7 cellular contexts compared by ENCODE assay signal in the genomic region with DNA sequence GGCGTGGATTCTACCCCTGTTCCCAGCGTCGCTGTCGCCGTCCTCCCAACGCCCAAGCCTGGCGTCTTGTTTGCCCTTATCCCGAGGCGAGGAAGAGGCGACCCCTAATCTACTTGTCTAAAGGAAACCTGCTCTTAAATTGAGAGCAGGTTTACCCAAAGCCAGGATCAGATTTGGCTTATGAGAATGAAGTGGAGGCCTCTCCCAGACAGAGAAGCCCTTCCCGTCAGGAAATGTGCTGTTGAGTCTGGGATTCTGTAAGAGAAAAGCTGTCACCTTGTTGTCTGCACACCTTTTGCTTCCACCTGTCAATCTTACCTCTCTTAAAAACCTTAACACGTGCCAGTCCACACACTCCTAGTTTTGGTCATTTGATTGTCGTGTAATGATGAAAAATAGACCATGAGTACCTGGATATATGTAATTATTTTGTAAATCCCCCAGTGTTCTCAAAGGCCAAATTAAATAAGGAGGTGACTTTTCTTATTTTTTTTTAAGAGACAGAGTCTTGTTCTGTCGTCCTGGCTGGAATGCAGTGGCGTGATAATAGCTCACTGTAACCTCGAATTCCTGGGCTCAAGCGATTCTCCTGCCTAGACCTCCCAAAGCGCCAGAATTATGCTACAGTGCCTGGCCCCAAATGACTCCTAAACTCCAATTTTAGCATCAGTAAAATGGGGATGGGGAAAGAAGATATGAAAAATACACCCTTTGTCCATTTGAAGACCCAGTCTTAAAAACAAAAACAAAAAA. TPM values are rescaled to one million over a fixed set of nuclear protein-coding genes. Genes with fewer than 3 reads are reported as not detected.
DNase-seq lines count a peak whose midpoint lies in the region; ATAC-seq and TF ChIP-seq lines count a peak whose summit lies in the region.

No MANE protein-coding gene starts in this region.

- H2AFZ ChIP-seq in H9 (ENCODE audit: low read length) = no peak overlapping the region
- H2AFZ ChIP-seq in SU-DHL-6 (ENCODE audit: low read depth, low read length, severe bottlenecking) = peak overlapping the region; percentile 28

- peak overlapping the region; percentile 62 to 100 (median 100); a peak in 6 of 7 replicates for H3K27ac Mint-ChIP-seq in H9

- H3K9me3 Mint-ChIP-seq in H9 = no peaks in the 10 kb centered on the region; a peak in 1 of 5 replicates

- H3K79me2 ChIP-seq in H9 (ENCODE audit: insufficient read depth, low read length) (peaks cover 29% of the 10 kb centered on the region; the same call in 1 of the 2 replicates), SU-DHL-6 (ENCODE audit: insufficient read depth, low read length) (peaks cover 93% of the 10 kb centered on the region)

- no peak overlapping the region for H3T11ph ChIP-seq in H9 (ENCODE audit: low read length)

- H3K14ac ChIP-seq in H9 (ENCODE audit: insufficient read depth, low read length) = peak overlapping the region; percentile 48; the same call in 1 of the 2 replicates

- H3K9me3 ChIP-seq in H9 (ENCODE audit: control insufficient read depth, low read depth, low read length) = no peaks in the 10 kb centered on the region
- no peaks in the 10 kb centered on the region for H3K9me3 ChIP-seq in SU-DHL-6 (ENCODE audit: insufficient read depth, low read length)
- H3K9me3 ChIP-seq in skeletal muscle satellite cell (replicated peaks; ENCODE audit: low read length) = no peaks in the 10 kb centered on the region

- no peak overlapping the region for H2BK5ac ChIP-seq in H9 (ENCODE audit: insufficient read length, low read length)

- H2BK12ac ChIP-seq in H9 (ENCODE audit: insufficient read length, low read depth, low read length) = no peak overlapping the region

- H3K4me3 ChIP-seq in SU-DHL-6 (ENCODE audit: insufficient read depth, low read length, poor library complexity, severe bottlenecking) = peak overlapping the region; percentile 90
- H3K4me3 ChIP-seq in foreskin fibroblast (ENCODE audit: low read depth in 1 of 2, low read length in 2 of 2) = peak overlapping the region; percentile 87 to 89
- peak overlapping the region; percentile 98 for H3K4me3 ChIP-seq in skeletal muscle satellite cell (ENCODE audit: low read length)

- H3K4me2 ChIP-seq in H9 (ENCODE audit: insufficient read depth, insufficient read length, low read length) = peak overlapping the region; percentile 98
- peak overlapping the region; percentile 96 for H3K4me2 ChIP-seq in SU-DHL-6 (ENCODE audit: low read depth, low read length, poor library complexity, severe bottlenecking)
- peak overlapping the region; percentile 80 for H3K4me2 ChIP-seq in skeletal muscle satellite cell (ENCODE audit: low read length)

- H4K20me1 ChIP-seq in H9 (ENCODE audit: control insufficient read depth, insufficient read depth, insufficient read length) (no peaks in the 10 kb centered on the region), SU-DHL-6 (ENCODE audit: low read depth, low read length) (no peaks in the 10 kb centered on the region)

- H3K79me1 ChIP-seq in H9 (ENCODE audit: insufficient read depth, low read depth, low read length, poor library complexity, severe bottlenecking) = peaks cover 5% of the 10 kb centered on the region

- H3K36me3 ChIP-seq in SU-DHL-6 (ENCODE audit: low read length) = peaks cover 21% of the 10 kb centered on the region
- H3K36me3 ChIP-seq in skeletal muscle satellite cell (ENCODE audit: insufficient read depth, low read length) = peaks cover 17% of the 10 kb centered on the region

- H4K91ac ChIP-seq in H9 (ENCODE audit: insufficient read length, low read depth, low read length) = no peak overlapping the region

- H3K27me3 ChIP-seq in H9 (ENCODE audit: insufficient read depth, low read length) = no peaks in the 10 kb centered on the region
- no peaks in the 10 kb centered on the region for H3K27me3 ChIP-seq in SU-DHL-6 (ENCODE audit: low read length)
- no peaks in the 10 kb centered on the region for H3K27me3 ChIP-seq in skeletal muscle satellite cell (ENCODE audit: control insufficient read depth, insufficient read depth, low read length)

- H2BK120ac ChIP-seq in H9 (ENCODE audit: low read depth, low read length, poor library complexity, severe bottlenecking) = no peak overlapping the region

- peak overlapping the region; percentile 31 for H3K27ac ChIP-seq in H9 (ENCODE audit: insufficient read length, low read depth, low read length)
- peak overlapping the region; percentile 7; the same call in 1 of the 2 replicates for H3K27ac ChIP-seq in SU-DHL-6 (ENCODE audit: low read depth, low read length)

- H3K4me3 Mint-ChIP-seq in H9 = peak overlapping the region; percentile 93 to 98

- no peak overlapping the region for H2BK20ac ChIP-seq in H9 (ENCODE audit: low read depth, low read length, poor library complexity, severe bottlenecking)

- no peaks in the 10 kb centered on the region for H3K9me2 ChIP-seq in SU-DHL-6 (replicated peaks; ENCODE audit: insufficient read depth, low read length)

- H4K5ac ChIP-seq in H9 (ENCODE audit: insufficient read length, low read depth, low read length) = peak overlapping the region; percentile 81

- no peak overlapping the region for H2BK15ac ChIP-seq in H9 (ENCODE audit: low read depth, low read length)

- no peak for DNase-seq in H9
- no peak for DNase-seq in foreskin fibroblast
- DNase-seq in stimulated activated naive CD4-positive, alpha-beta T cell (lab: John Stamatoyannopoulos, UW) = no peak
- no peak for DNase-seq in stimulated activated CD4-positive, alpha-beta T cell treated with anti-CD3 and anti-CD28 coated beads, Interleukin-4, amount 100 ng/mL, for 24 hours

- WGBS in H9 (ENCODE audit: extremely low coverage, insufficient read length, low lambda C conversion rate) = no CpG with 5 or more reads among the region's 18 CpGs

- no peak overlapping the region for H4K8ac ChIP-seq in H9 (replicated peaks; ENCODE audit: insufficient read length, low read depth, low read length)

- peaks cover 26 to 35% of the 10 kb centered on the region in 2 experiments for H3K4me1 Mint-ChIP-seq in H9

- H3K4me1 ChIP-seq in H9 (ENCODE audit: insufficient read depth, low read length) (no peaks in the 10 kb centered on the region; the same call in 1 of the 2 replicates), skeletal muscle satellite cell (ENCODE audit: control insufficient read depth, insufficient read depth, low read length) (peaks cover 43% of the 10 kb centered on the region)

- no peak overlapping the region for H3K23ac ChIP-seq in H9 (ENCODE audit: insufficient read length, low read depth, low read length)

- H3K56ac ChIP-seq in H9 (ENCODE audit: insufficient read length, low read depth, low read length) = no peak overlapping the region

- peak overlapping the region; percentile 35 for H3K18ac ChIP-seq in H9 (ENCODE audit: insufficient read length, low read depth, low read length)

- peaks cover 0 to 29% (median 21%) of the 10 kb centered on the region in 3 experiments; a peak in 6 of 7 replicates for H3K36me3 Mint-ChIP-seq in H9 (ENCODE audit: insufficient read depth in 1 of 3, low read depth in 3 of 3)

- H3K9ac ChIP-seq in H9 (ENCODE audit: extremely low read depth, insufficient read length, low read length) (peak overlapping the region; percentile 95), SU-DHL-6 (ENCODE audit: low read length) (peak overlapping the region; percentile 79), skeletal muscle satellite cell (ENCODE audit: low read depth, low read length) (peak overlapping the region; percentile 97)

- no peak for TF ChIP-seq CTCF in H9 (conservative IDR thresholded peaks at IDR 0.05)
- TF ChIP-seq CTCF in SU-DHL-6 (IDR thresholded peaks at IDR 0.05; ENCODE audit: insufficient read depth, low read length, poor library complexity, severe bottlenecking) = no peak
- no peak for TF ChIP-seq CTCF in foreskin fibroblast (IDR thresholded peaks at IDR 0.05; ENCODE audit: low read depth, low read length)

- no peak for ATAC-seq in HG03280 (IDR thresholded peaks at IDR 0.05; ENCODE audit: unreplicated experiment)

- no peaks in the 10 kb centered on the region for H3K27me3 Mint-ChIP-seq in H9 (ENCODE audit: low read depth)

- peaks cover 7% of the 10 kb centered on the region for H3K23me2 ChIP-seq in H9 (ENCODE audit: insufficient read length, low read depth, low read length, poor library complexity, severe bottlenecking)

- no peak overlapping the region for H2AK5ac ChIP-seq in H9 (ENCODE audit: insufficient read length, low read length)

- no peak overlapping the region for H3K4ac ChIP-seq in H9 (ENCODE audit: low read depth, low read length)

- 0 out of 2 replicates have a peak, but pooled peaks cover 11% of the 10 kb centered on the region for H3F3A ChIP-seq in SU-DHL-6 (ENCODE audit: insufficient read depth)

RNA-seq across cellular contexts. Expression of a gene that starts 0.6 kb away (rescaled TPM):
- total RNA-seq in H9 (2021) = 39.4 and 39.5 TPM in 2 replicates
- 74.3 and 81.6 TPM in 2 replicates for total RNA-seq in skeletal muscle satellite cell (2012; rRNA removed)

RNA-seq across cellular contexts. Expression of a gene that starts 1.1 kb away (rescaled TPM):
- total RNA-seq in H9 (2021) = 15.4 TPM in 2 replicates
- 24.9 and 26.9 TPM in 2 replicates for total RNA-seq in skeletal muscle satellite cell (2012; rRNA removed)

RNA-seq across cellular contexts. Expression of a gene that starts 56.9 kb away (rescaled TPM):
- not detected in 2 replicates for total RNA-seq in H9 (2021)
- total RNA-seq in skeletal muscle satellite cell (2012; rRNA removed) = not detected in 2 replicates
